In the genomic region with DNA sequence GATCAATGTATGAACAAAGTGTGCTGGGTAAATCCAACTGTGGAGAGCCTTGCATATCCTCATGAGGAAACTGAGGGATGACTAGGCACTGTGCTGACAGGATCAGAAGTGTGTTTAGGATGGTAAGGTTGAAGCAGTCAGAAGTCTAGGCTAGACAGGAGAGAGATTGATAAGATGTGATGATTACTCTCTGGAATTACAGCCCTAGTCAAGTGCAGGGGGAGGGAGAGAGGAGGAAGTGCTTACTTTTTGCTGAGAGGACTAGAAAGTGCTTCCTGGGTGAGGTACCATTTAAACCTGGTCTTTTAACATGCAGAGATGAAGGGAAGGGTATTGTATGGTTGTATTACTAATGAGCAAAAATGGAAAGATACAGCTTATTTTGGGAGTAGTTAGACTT, we compare ENCODE assay signal across 23 cellular contexts. TPM values are rescaled to one million over a fixed set of nuclear protein-coding genes. Genes with fewer than 3 reads are reported as not detected.
DNase-seq lines count a peak whose midpoint lies in the region; ATAC-seq and TF ChIP-seq lines count a peak whose summit lies in the region.
"Had no signal": no experiment of that assay in that cellular context is flagged by ENCODE, and none has a peak within 500 bp of the region (broad histone marks: within the 10 kb centered on the region; RNA-seq: fewer than 3 reads in every experiment).

No MANE protein-coding gene starts in this region.

- no peak overlapping the region; the same call in 1 of the 2 replicates for H2AFZ ChIP-seq in SK-N-SH (ENCODE audit: low read depth)
- H2AFZ ChIP-seq: GM23248 had no signal

- CTCF ChIA-PET in SK-N-SH (lab: Yijun Ruan, JAX) = interaction anchor here (1.4 kb wide), 1 partner anchor 10 kb away, joined by 3 read pairs; no protein-coding TSS in a partner anchor

- H3K27ac ChIP-seq in SK-N-SH (ENCODE audit: low read depth in 2 of 2, low read length in 1 of 2) (no peak overlapping the region), epithelial cell of prostate (peak overlapping the region; percentile 45), psoas muscle (peak overlapping the region; percentile 73)
- H3K27ac ChIP-seq: BLaER1 treated with 17β-estradiol and CSF1 and Interleukin-3, amounts not matched to agents 10 nM and 100 nM; GM23248 had no signal

- no peak overlapping the region for H3K4me3 ChIP-seq in SK-N-SH (ENCODE audit: low read depth in 2 of 2, low read length in 1 of 2)
- H3K4me3 ChIP-seq in psoas muscle = no peak overlapping the region
- H3K4me3 ChIP-seq: BLaER1 treated with 17β-estradiol and CSF1 and Interleukin-3, amounts not matched to agents 10 nM and 100 nM; GM23248 had no signal

- peaks cover 0 to 16% of the 10 kb centered on the region in 2 experiments; a peak in 2 of 4 replicates for H3K4me1 ChIP-seq in SK-N-SH (ENCODE audit: control insufficient read depth in 1 of 2, insufficient read depth in 2 of 2, low read depth in 1 of 2, low read length in 1 of 2)
- H3K4me1 ChIP-seq in psoas muscle = peaks cover 45% of the 10 kb centered on the region
- H3K4me1 ChIP-seq: BLaER1 treated with 17β-estradiol and CSF1 and Interleukin-3, amounts not matched to agents 10 nM and 100 nM had no signal

- no peaks in the 10 kb centered on the region for H3K79me2 ChIP-seq in SK-N-SH (ENCODE audit: insufficient read depth)

- no peak overlapping the region for H3K9ac ChIP-seq in SK-N-SH
- H3K9ac ChIP-seq: BLaER1 treated with 17β-estradiol and CSF1 and Interleukin-3, amounts not matched to agents 10 nM and 100 nM; GM23248 had no signal

- no peaks in the 10 kb centered on the region for H4K20me1 ChIP-seq in SK-N-SH (ENCODE audit: insufficient read depth)
- H4K20me1 ChIP-seq: BLaER1 treated with 17β-estradiol and CSF1 and Interleukin-3, amounts not matched to agents 10 nM and 100 nM had no signal

- no peaks in the 10 kb centered on the region for H3K36me3 ChIP-seq in SK-N-SH (replicated peaks in 1 of 2; ENCODE audit: control insufficient read depth in 1 of 2, insufficient read depth in 2 of 2, low read length in 1 of 2)
- no peaks in the 10 kb centered on the region for H3K36me3 ChIP-seq in psoas muscle (ENCODE audit: insufficient read depth in 1 of 2, low read depth in 1 of 2)
- H3K36me3 ChIP-seq: BLaER1 treated with 17β-estradiol and CSF1 and Interleukin-3, amounts not matched to agents 10 nM and 100 nM had no signal

- H3K27me3 ChIP-seq in SK-N-SH (ENCODE audit: insufficient read depth) (no peaks in the 10 kb centered on the region), psoas muscle (ENCODE audit: insufficient read depth in 3 of 3, low read length in 2 of 3) (no peaks in the 10 kb centered on the region)
- H3K27me3 ChIP-seq: BLaER1 treated with 17β-estradiol and CSF1 and Interleukin-3, amounts not matched to agents 10 nM and 100 nM had no signal

- no peak overlapping the region for H3K4me2 ChIP-seq in SK-N-SH
- H3K4me2 ChIP-seq: BLaER1 treated with 17β-estradiol and CSF1 and Interleukin-3, amounts not matched to agents 10 nM and 100 nM had no signal

- H3K9me3 ChIP-seq in SK-N-SH (no peaks in the 10 kb centered on the region), psoas muscle (no peaks in the 10 kb centered on the region)
- H3K9me3 ChIP-seq: BLaER1 treated with 17β-estradiol and CSF1 and Interleukin-3, amounts not matched to agents 10 nM and 100 nM; Caco-2 had no signal

- H3F3A ChIP-seq in SK-N-SH (replicated peaks; ENCODE audit: insufficient read depth) = peaks cover 27% of the 10 kb centered on the region

- TF ChIP-seq CTCF in SK-N-SH (IDR thresholded peaks at IDR 0.05) (no peak), psoas muscle (IDR thresholded peaks at IDR 0.05) (no peak)

- ATAC-seq in SK-N-SH treated with all-trans-retinoic acid at 6 μM for 48 hours = no peak
- no peak for ATAC-seq in psoas muscle
- ATAC-seq in HG03460 (IDR thresholded peaks at IDR 0.05; ENCODE audit: unreplicated experiment) = no peak
- ATAC-seq in GM21737 (IDR thresholded peaks at IDR 0.05; ENCODE audit: unreplicated experiment) = no peak
- no peak for ATAC-seq in HG02798 (IDR thresholded peaks at IDR 0.05; ENCODE audit: poor library complexity, unreplicated experiment)

- TF ChIP-seq RAD21 in SK-N-SH (IDR thresholded peaks at IDR 0.05; ENCODE audit: low read length) = no peak

- TF ChIP-seq EP300 in SK-N-SH (IDR thresholded peaks at IDR 0.05; ENCODE audit: borderline replicate concordance in 1 of 2, low read depth in 1 of 2, low read length in 1 of 2) = no peak

- DNase-seq in SK-N-SH (no peak), epithelial cell of prostate (ENCODE audit: low read depth, low spot score) (no peak), psoas muscle (no peak), GOT3 (lab: John Stamatoyannopoulos, UW) (no peak)
- DNase-seq: 8988T; Caco-2; CD4-positive, alpha-beta memory T cell; EL; GF-D8; GM23248; HCEC 1CT; Kasumi-1; NCI-H1694; NCI-H2081 treated with DMSO at 0.1 percent for 48 hours; NCI-H2171 treated with DMSO at 0.1 percent for 48 hours; NCI-H526; OCI-M1; SHP77 had no signal

- POLR2A ChIA-PET in SK-N-SH (lab: Yijun Ruan, JAX) = no interaction called here

- no peaks in the 10 kb centered on the region for H3K9me2 ChIP-seq in SK-N-SH

- intact Hi-C loops in psoas muscle (cut with DNase I) = no loop called here

TF ChIP-seq in SK-N-SH, 30 proteins besides CTCF, POLR2A, EP300 and RAD21:
- TF ChIP-seq GABPA (IDR thresholded peaks at IDR 0.05; ENCODE audit: low read depth) = peak; percentile 33; the same call in 1 of the 2 replicates
- TF ChIP-seq MXI1 (IDR thresholded peaks at IDR 0.05; ENCODE audit: low read depth, low read length) = no peak
- TF ChIP-seq YY1 (IDR thresholded peaks at IDR 0.05; ENCODE audit: low read depth) = no peak
- TF ChIP-seq, protein P1, sequence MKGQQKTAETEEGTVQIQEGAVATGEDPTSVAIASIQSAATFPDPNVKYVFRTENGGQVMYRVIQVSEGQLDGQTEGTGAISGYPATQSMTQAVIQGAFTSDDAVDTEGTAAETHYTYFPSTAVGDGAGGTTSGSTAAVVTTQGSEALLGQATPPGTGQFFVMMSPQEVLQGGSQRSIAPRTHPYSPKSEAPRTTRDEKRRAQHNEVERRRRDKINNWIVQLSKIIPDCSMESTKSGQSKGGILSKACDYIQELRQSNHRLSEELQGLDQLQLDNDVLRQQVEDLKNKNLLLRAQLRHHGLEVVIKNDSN (IDR thresholded peaks at IDR 0.05; ENCODE audit: borderline replicate concordance, low read depth) = no peak
- TF ChIP-seq, protein P2, sequence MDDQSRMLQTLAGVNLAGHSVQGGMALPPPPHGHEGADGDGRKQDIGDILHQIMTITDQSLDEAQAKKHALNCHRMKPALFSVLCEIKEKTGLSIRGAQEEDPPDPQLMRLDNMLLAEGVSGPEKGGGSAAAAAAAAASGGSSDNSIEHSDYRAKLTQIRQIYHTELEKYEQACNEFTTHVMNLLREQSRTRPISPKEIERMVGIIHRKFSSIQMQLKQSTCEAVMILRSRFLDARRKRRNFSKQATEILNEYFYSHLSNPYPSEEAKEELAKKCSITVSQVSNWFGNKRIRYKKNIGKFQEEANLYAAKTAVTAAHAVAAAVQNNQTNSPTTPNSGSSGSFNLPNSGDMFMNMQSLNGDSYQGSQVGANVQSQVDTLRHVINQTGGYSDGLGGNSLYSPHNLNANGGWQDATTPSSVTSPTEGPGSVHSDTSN (IDR thresholded peaks at IDR 0.05) = no peak

TF ChIP-seq in SK-N-SH treated with all-trans-retinoic acid at 6 μM for 48 hours, 23 proteins besides CTCF, POLR2A, EP300 and RAD21 (continues in another document):
- TF ChIP-seq CSDC2 (CRISPR knock-in tag; IDR thresholded peaks at IDR 0.05) = no peak
- TF ChIP-seq, protein P3, sequence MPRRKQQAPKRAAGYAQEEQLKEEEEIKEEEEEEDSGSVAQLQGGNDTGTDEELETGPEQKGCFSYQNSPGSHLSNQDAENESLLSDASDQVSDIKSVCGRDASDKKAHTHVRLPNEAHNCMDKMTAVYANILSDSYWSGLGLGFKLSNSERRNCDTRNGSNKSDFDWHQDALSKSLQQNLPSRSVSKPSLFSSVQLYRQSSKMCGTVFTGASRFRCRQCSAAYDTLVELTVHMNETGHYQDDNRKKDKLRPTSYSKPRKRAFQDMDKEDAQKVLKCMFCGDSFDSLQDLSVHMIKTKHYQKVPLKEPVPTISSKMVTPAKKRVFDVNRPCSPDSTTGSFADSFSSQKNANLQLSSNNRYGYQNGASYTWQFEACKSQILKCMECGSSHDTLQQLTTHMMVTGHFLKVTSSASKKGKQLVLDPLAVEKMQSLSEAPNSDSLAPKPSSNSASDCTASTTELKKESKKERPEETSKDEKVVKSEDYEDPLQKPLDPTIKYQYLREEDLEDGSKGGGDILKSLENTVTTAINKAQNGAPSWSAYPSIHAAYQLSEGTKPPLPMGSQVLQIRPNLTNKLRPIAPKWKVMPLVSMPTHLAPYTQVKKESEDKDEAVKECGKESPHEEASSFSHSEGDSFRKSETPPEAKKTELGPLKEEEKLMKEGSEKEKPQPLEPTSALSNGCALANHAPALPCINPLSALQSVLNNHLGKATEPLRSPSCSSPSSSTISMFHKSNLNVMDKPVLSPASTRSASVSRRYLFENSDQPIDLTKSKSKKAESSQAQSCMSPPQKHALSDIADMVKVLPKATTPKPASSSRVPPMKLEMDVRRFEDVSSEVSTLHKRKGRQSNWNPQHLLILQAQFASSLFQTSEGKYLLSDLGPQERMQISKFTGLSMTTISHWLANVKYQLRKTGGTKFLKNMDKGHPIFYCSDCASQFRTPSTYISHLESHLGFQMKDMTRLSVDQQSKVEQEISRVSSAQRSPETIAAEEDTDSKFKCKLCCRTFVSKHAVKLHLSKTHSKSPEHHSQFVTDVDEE (CRISPR knock-in tag; IDR thresholded peaks at IDR 0.05) = no peak
- TF ChIP-seq ZC3H10 (CRISPR knock-in tag; IDR thresholded peaks at IDR 0.05) = no peak
- TF ChIP-seq TOX (CRISPR knock-in tag; IDR thresholded peaks at IDR 0.05; ENCODE audit: borderline replicate concordance) = no peak
- no peak for TF ChIP-seq TCF4 (CRISPR knock-in tag; IDR thresholded peaks at IDR 0.05; ENCODE audit: borderline replicate concordance)

RNA-seq across cellular contexts. Expression of a gene that starts 23.7 kb away (rescaled TPM):
- polyA plus RNA-seq in SK-N-SH (2012; rRNA removed) (1.3 and 2.2 TPM in 2 replicates), psoas muscle (10 to 100 TPM in 1 of 3 donors, 1 to 10 TPM in 1, under 1 TPM in 1; 0.51 to 20.5 (median 5.0) TPM)
- 1.2 and 1.3 TPM in 2 replicates for polyA plus RNA-seq in SK-N-SH (2012; cell fraction: cytosol; rRNA removed)
- polyA plus RNA-seq in SK-N-SH (2012; cell fraction: nucleus; rRNA removed) = 1.6 and 1.8 TPM in 2 replicates
- total RNA-seq in psoas muscle = 10 to 100 TPM; 37.7 to 46.7 (median 44.9) TPM
- polyA plus RNA-seq: GM23248 had no signal

Comparison
In these comparisons a context has a peak if more than half of its experiments do, and no peak if none do; other contexts are left out.
1. H3K27ac ChIP-seq: peak in epithelial cell of prostate (single experiment) and psoas muscle (single experiment); none in SK-N-SH (0 of 2).